ENCODE assay signal across 10 cellular contexts in the genomic region with DNA sequence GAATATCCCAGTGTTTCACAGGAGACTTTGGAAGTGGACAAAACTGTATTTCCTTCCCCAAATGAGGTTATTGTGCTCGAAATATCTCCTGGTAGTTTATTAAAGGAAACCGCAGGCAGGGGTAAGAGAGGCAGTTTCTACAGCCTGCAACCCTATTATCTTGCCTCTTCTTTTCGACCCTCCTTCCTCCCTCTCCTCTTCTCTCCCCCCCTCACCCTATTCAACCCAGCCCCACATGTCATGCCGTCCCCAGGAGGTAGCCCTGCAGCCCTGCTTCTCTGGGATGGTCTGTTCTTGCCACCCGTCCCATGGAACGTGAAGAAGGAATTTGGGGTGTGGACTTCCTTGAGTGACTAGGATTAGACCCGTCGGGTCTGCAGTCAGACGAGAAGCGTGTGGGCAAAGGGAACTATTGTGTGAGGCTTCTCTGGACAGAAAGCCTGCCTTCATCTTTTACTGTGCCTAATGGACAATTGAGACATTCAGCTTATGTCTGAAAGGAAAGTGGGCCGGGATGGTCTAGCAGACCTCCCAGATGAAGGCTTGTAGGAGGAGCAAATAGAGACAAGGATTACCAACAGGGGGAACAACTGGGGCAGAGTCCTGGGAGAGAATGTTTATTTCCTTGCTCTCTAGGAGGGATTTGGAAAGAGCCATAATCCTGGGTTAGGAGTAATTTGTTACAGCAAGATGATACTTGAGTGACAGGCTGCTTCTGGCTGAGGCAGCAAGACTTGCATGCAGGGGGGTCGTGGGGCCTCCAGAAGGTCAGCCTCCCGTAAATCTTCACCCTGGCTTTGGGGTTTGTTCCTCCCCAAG.
DNase-seq lines count a peak whose midpoint lies in the region; ATAC-seq and TF ChIP-seq lines count a peak whose summit lies in the region.
"Had no signal": no experiment of that assay in that cellular context is flagged by ENCODE, and none has a peak within 500 bp of the region (broad histone marks: within the 10 kb centered on the region; RNA-seq: fewer than 3 reads in every experiment).

No MANE protein-coding gene starts in this region.

- H3K4me3 ChIP-seq in SK-N-SH (ENCODE audit: low read depth in 2 of 2, low read length in 1 of 2) (no peak overlapping the region), vagina (peak overlapping the region; percentile 3 to 9)

- H3K4me2 ChIP-seq in SK-N-SH, result peak overlapping the region; percentile 29; the same call in 1 of the 2 replicates

- H3K4me1 ChIP-seq in SK-N-SH (ENCODE audit: control insufficient read depth in 1 of 2, insufficient read depth in 2 of 2, low read depth in 1 of 2, low read length in 1 of 2), result peaks cover 0 to 29% of the 10 kb centered on the region in 2 experiments; a peak in 3 of 4 replicates
- H3K4me1 ChIP-seq in vagina, result peaks cover 54% of the 10 kb centered on the region

- CTCF ChIA-PET in SK-N-SH (lab: Yijun Ruan, JAX), result no interaction called here

- TF ChIP-seq EP300 in SK-N-SH (IDR thresholded peaks at IDR 0.05; ENCODE audit: borderline replicate concordance in 1 of 2, low read depth in 1 of 2, low read length in 1 of 2), result no peak

- no peak for TF ChIP-seq POLR2A in vagina (IDR thresholded peaks at IDR 0.05)

- H3K4me3 Mint-ChIP-seq in activated naive CD8-positive, alpha-beta T cell treated with anti-CD3 and anti-CD28 coated beads for 36 hours, result no peak overlapping the region

- H4K20me1 ChIP-seq in SK-N-SH (ENCODE audit: insufficient read depth), result peaks cover 7% of the 10 kb centered on the region

- POLR2A ChIA-PET in SK-N-SH (lab: Yijun Ruan, JAX), result no interaction called here

- H3K9me3 Mint-ChIP-seq in activated naive CD8-positive, alpha-beta T cell treated with anti-CD3 and anti-CD28 coated beads for 36 hours, result no peaks in the 10 kb centered on the region

- H3K4me1 Mint-ChIP-seq in activated naive CD8-positive, alpha-beta T cell treated with anti-CD3 and anti-CD28 coated beads for 36 hours, result peaks cover 6% of the 10 kb centered on the region

- intact Hi-C loops in vagina (cut with DNase I), result loop anchor here (10.0 kb wide), 1 partner anchor 73 kb away; a partner anchor contains a TSS

- peaks cover 66% of the 10 kb centered on the region for H3K79me2 ChIP-seq in SK-N-SH (ENCODE audit: insufficient read depth)

- peaks cover 4% of the 10 kb centered on the region for H3K36me3 Mint-ChIP-seq in activated naive CD8-positive, alpha-beta T cell treated with anti-CD3 and anti-CD28 coated beads for 36 hours

- no peaks in the 10 kb centered on the region for H3K9me3 ChIP-seq in SK-N-SH
- no peaks in the 10 kb centered on the region for H3K9me3 ChIP-seq in vagina

- TF ChIP-seq CTCF in SK-N-SH (IDR thresholded peaks at IDR 0.05) (no peak), vagina (IDR thresholded peaks at IDR 0.05) (no peak)

- H3K36me3 ChIP-seq in SK-N-SH (replicated peaks in 1 of 2; ENCODE audit: control insufficient read depth in 1 of 2, insufficient read depth in 2 of 2, low read length in 1 of 2) (no peaks in the 10 kb centered on the region), vagina (no peaks in the 10 kb centered on the region)

- H3K27ac ChIP-seq in SK-N-SH (ENCODE audit: low read depth in 2 of 2, low read length in 1 of 2) (peak overlapping the region in 1 of 2 experiments; percentile 92; a peak in 2 of 4 replicates), vagina (peak overlapping the region; percentile 52)

- peaks cover 23% of the 10 kb centered on the region for H3K27me3 Mint-ChIP-seq in activated naive CD8-positive, alpha-beta T cell treated with anti-CD3 and anti-CD28 coated beads for 36 hours

- 82% methylated on average over 13 of the region's 13 CpGs for WGBS in SK-N-SH (ENCODE audit: low lambda C conversion rate)

- H3K9me2 ChIP-seq in SK-N-SH, result no peaks in the 10 kb centered on the region

- no peak for DNase-seq in SK-N-SH
- DNase-seq in epidermal melanocyte (ENCODE audit: insufficient read length, low spot score), result peak; percentile 90
- DNase-seq in midbrain (lab: John Stamatoyannopoulos, UW), result peak; percentile 45
- DNase-seq in vagina (ENCODE audit: extremely low spot score in 2 of 2), result no peak
- DNase-seq in activated naive CD8-positive, alpha-beta T cell treated with anti-CD3 and anti-CD28 coated beads for 36 hours, result no peak
- DNase-seq in T-helper 9 cell, result no peak
- DNase-seq: central memory CD4-positive, alpha-beta T cell; NCI-H1092 treated with DMSO at 0.1 percent for 48 hours had no signal

- no peak overlapping the region for H3K9ac ChIP-seq in SK-N-SH

- H3K27me3 ChIP-seq in SK-N-SH (ENCODE audit: insufficient read depth), result no peaks in the 10 kb centered on the region
- H3K27me3 ChIP-seq in vagina, result no peaks in the 10 kb centered on the region

- no peak overlapping the region for H3K27ac Mint-ChIP-seq in activated naive CD8-positive, alpha-beta T cell treated with anti-CD3 and anti-CD28 coated beads for 36 hours

- ATAC-seq in SK-N-SH treated with all-trans-retinoic acid at 6 μM for 48 hours, result no peak
- no peak for ATAC-seq in GM18519 (IDR thresholded peaks at IDR 0.05; ENCODE audit: low FRiP score, unreplicated experiment)

- peaks cover 15% of the 10 kb centered on the region for H3F3A ChIP-seq in SK-N-SH (replicated peaks; ENCODE audit: insufficient read depth)

- no peak overlapping the region for H2AFZ ChIP-seq in SK-N-SH (ENCODE audit: low read depth)

- TF ChIP-seq RAD21 in SK-N-SH (IDR thresholded peaks at IDR 0.05; ENCODE audit: low read length), result no peak

TF ChIP-seq in SK-N-SH, 30 proteins besides CTCF, POLR2A, EP300 and RAD21:
- no peak for TF ChIP-seq MEF2A (IDR thresholded peaks at IDR 0.05; ENCODE audit: borderline replicate concordance, low read depth)
- TF ChIP-seq, protein P1, sequence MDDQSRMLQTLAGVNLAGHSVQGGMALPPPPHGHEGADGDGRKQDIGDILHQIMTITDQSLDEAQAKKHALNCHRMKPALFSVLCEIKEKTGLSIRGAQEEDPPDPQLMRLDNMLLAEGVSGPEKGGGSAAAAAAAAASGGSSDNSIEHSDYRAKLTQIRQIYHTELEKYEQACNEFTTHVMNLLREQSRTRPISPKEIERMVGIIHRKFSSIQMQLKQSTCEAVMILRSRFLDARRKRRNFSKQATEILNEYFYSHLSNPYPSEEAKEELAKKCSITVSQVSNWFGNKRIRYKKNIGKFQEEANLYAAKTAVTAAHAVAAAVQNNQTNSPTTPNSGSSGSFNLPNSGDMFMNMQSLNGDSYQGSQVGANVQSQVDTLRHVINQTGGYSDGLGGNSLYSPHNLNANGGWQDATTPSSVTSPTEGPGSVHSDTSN (IDR thresholded peaks at IDR 0.05), result peak; percentile 61

TF ChIP-seq in SK-N-SH treated with all-trans-retinoic acid at 6 μM for 48 hours, 23 proteins besides CTCF, POLR2A, EP300 and RAD21:
- TF ChIP-seq CSDC2 (CRISPR knock-in tag; IDR thresholded peaks at IDR 0.05) (no peak), PPARA (CRISPR knock-in tag; IDR thresholded peaks at IDR 0.05; ENCODE audit: borderline replicate concordance) (no peak), ISL1 (CRISPR knock-in tag; IDR thresholded peaks at IDR 0.05) (no peak), ESRRG (CRISPR knock-in tag; IDR thresholded peaks at IDR 0.05) (no peak), ZNF70 (CRISPR knock-in tag; IDR thresholded peaks at IDR 0.05) (no peak), ARNTL (CRISPR knock-in tag; IDR thresholded peaks at IDR 0.05; ENCODE audit: borderline replicate concordance, low read depth) (no peak)
- TF ChIP-seq, protein P2, sequence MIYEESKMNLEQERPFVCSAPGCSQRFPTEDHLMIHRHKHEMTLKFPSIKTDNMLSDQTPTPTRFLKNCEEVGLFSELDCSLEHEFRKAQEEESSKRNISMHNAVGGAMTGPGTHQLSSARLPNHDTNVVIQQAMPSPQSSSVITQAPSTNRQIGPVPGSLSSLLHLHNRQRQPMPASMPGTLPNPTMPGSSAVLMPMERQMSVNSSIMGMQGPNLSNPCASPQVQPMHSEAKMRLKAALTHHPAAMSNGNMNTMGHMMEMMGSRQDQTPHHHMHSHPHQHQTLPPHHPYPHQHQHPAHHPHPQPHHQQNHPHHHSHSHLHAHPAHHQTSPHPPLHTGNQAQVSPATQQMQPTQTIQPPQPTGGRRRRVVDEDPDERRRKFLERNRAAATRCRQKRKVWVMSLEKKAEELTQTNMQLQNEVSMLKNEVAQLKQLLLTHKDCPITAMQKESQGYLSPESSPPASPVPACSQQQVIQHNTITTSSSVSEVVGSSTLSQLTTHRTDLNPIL (CRISPR knock-in tag; IDR thresholded peaks at IDR 0.05; ENCODE audit: low read depth), result no peak
- TF ChIP-seq, protein P3, sequence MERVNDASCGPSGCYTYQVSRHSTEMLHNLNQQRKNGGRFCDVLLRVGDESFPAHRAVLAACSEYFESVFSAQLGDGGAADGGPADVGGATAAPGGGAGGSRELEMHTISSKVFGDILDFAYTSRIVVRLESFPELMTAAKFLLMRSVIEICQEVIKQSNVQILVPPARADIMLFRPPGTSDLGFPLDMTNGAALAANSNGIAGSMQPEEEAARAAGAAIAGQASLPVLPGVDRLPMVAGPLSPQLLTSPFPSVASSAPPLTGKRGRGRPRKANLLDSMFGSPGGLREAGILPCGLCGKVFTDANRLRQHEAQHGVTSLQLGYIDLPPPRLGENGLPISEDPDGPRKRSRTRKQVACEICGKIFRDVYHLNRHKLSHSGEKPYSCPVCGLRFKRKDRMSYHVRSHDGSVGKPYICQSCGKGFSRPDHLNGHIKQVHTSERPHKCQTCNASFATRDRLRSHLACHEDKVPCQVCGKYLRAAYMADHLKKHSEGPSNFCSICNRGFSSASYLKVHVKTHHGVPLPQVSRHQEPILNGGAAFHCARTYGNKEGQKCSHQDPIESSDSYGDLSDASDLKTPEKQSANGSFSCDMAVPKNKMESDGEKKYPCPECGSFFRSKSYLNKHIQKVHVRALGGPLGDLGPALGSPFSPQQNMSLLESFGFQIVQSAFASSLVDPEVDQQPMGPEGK (CRISPR knock-in tag; IDR thresholded peaks at IDR 0.05; ENCODE audit: borderline replicate concordance), result no peak
- TF ChIP-seq, protein P4, sequence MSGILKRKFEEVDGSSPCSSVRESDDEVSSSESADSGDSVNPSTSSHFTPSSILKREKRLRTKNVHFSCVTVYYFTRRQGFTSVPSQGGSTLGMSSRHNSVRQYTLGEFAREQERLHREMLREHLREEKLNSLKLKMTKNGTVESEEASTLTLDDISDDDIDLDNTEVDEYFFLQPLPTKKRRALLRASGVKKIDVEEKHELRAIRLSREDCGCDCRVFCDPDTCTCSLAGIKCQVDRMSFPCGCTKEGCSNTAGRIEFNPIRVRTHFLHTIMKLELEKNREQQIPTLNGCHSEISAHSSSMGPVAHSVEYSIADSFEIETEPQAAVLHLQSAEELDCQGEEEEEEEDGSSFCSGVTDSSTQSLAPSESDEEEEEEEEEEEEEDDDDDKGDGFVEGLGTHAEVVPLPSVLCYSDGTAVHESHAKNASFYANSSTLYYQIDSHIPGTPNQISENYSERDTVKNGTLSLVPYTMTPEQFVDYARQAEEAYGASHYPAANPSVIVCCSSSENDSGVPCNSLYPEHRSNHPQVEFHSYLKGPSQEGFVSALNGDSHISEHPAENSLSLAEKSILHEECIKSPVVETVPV (CRISPR knock-in tag; IDR thresholded peaks at IDR 0.05), result no peak

Comparison
In these comparisons a context has a peak if more than half of its experiments do, and no peak if none do; other contexts are left out.
1. DNase-seq: peak in epidermal melanocyte (single experiment) and midbrain (single experiment); none in SK-N-SH (single experiment), vagina (0 of 2), activated naive CD8-positive, alpha-beta T cell treated with anti-CD3 and anti-CD28 coated beads for 36 hours (single experiment) and T-helper 9 cell (single experiment).
2. H3K4me3 ChIP-seq: peak in vagina (2 of 2); none in SK-N-SH (0 of 2).